10 cellular contexts compared by ENCODE assay signal in the genomic region with DNA sequence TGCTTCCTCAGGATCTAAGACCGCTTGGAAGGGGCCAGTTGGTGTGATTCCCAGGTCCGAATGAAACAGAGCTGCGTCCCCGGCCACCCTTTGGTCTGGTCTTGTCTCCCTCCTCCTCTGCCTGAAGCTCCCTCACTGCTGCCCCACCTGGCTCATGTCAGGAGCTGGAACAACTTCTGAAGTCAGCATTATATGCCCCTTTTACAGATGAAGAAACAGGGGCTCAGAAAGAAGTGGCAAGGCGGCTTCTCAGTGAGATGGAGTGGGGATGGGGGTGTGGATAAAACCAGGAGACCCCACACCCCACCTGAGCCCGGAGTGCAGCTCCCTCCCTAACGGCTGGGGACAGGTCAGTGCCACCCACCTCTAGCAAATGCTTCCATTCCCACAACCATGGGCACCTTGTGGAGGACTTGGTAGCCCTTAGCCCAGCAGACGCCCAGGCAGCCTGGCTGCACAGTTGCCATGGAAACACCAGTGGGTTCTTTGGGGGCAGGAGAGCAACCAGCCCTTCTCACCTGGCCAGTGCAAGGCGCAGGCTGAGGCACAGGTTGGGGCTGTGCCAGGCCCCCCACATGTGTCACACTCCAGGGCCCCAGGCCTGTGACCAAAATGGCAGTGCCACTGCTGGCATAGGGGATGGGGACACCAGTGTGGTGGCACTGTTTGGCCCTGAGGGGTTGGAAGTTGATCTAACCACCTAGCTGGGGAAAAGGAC. TPM values are rescaled to one million over a fixed set of nuclear protein-coding genes. Genes with fewer than 3 reads are reported as not detected.
DNase-seq lines count a peak whose midpoint lies in the region; ATAC-seq and TF ChIP-seq lines count a peak whose summit lies in the region.
"Had no signal": no experiment of that assay in that cellular context is flagged by ENCODE, and none has a peak within 500 bp of the region (broad histone marks: within the 10 kb centered on the region; RNA-seq: fewer than 3 reads in every experiment).

No MANE protein-coding gene starts in this region.

- H3K4me3 ChIP-seq in GM06990 (replicated peaks; ENCODE audit: low read depth, low read length) = no peak overlapping the region
- no peak overlapping the region for H3K4me3 ChIP-seq in Peyer's patch
- no peak overlapping the region for H3K4me3 ChIP-seq in epithelial cell of esophagus (ENCODE audit: low read length)
- H3K4me3 ChIP-seq in psoas muscle = no peak overlapping the region

- H3K36me3 ChIP-seq in GM06990 (ENCODE audit: control insufficient read depth, insufficient read depth, low read length) (no peaks in the 10 kb centered on the region), Peyer's patch (no peaks in the 10 kb centered on the region), psoas muscle (ENCODE audit: insufficient read depth in 1 of 2, low read depth in 1 of 2) (no peaks in the 10 kb centered on the region)

- DNase-seq in GM06990 (ENCODE audit: extremely low read depth, insufficient read length) (no peak), Peyer's patch (no peak), epithelial cell of esophagus (ENCODE audit: low read depth) (no peak), psoas muscle (no peak), hepatic stellate cell (ENCODE audit: low spot score) (no peak), HuH-7 (ENCODE audit: low spot score) (no peak), ecto neural progenitor cell (ENCODE audit: low spot score) (no peak), H4 (ENCODE audit: low spot score) (no peak)
- DNase-seq: activated CD8-positive, alpha-beta memory T cell treated with anti-CD3 and anti-CD28 coated beads, Interleukin-2, amount 50 U/mL, for 48 hours; NCI-H226 had no signal

- no peak for ATAC-seq in psoas muscle

- H3K27ac ChIP-seq in Peyer's patch = peak overlapping the region in 3 of 4 donors; percentile 36 to 89 (median 57)
- peak overlapping the region; percentile 53 for H3K27ac ChIP-seq in psoas muscle

- TF ChIP-seq CTCF in GM06990 (IDR thresholded peaks at IDR 0.05; ENCODE audit: insufficient read depth, low read length, poor library complexity, severe bottlenecking) (peak; percentile 6), Peyer's patch (IDR thresholded peaks at IDR 0.05) (no peak), epithelial cell of esophagus (IDR thresholded peaks at IDR 0.05; ENCODE audit: insufficient read depth, low read depth, low read length, missing control alignments) (peak; percentile 11), psoas muscle (IDR thresholded peaks at IDR 0.05) (no peak)

- no peaks in the 10 kb centered on the region for H3K27me3 ChIP-seq in GM06990 (replicated peaks; ENCODE audit: control insufficient read depth, insufficient read depth, low read length)
- H3K27me3 ChIP-seq in Peyer's patch = no peaks in the 10 kb centered on the region
- peaks cover 0 to 3% (median 0%) of the 10 kb centered on the region in 3 donors for H3K27me3 ChIP-seq in psoas muscle (ENCODE audit: insufficient read depth in 3 of 3, low read length in 2 of 3)

- WGBS in psoas muscle, 3 donors = 89 to 91% (median 90%) methylated on average over 9 of the region's 9 CpGs

- no peaks in the 10 kb centered on the region for H3K9me3 ChIP-seq in Peyer's patch
- no peaks in the 10 kb centered on the region for H3K9me3 ChIP-seq in psoas muscle

- intact Hi-C loops in psoas muscle (cut with DNase I) = no loop called here

- TF ChIP-seq POLR2A in Peyer's patch (IDR thresholded peaks at IDR 0.05) = no peak

- H3K4me1 ChIP-seq in Peyer's patch = peaks cover 5 to 86% (median 30%) of the 10 kb centered on the region in 4 donors
- peaks cover 30% of the 10 kb centered on the region for H3K4me1 ChIP-seq in psoas muscle

RNA-seq across cellular contexts. Expression of a gene that starts 31.9 kb away (rescaled TPM):
- total RNA-seq in Peyer's patch (100 to 1,000 TPM; 105 to 122 (median 112) TPM), psoas muscle (10 to 100 TPM; 12.3 to 24.9 (median 19.0) TPM)
- 10 to 100 TPM; 12.2 to 14.6 (median 13.2) TPM for polyA plus RNA-seq in psoas muscle
- 55.2 and 64.7 TPM in 2 replicates for total RNA-seq in H4 (2014; rRNA removed; shearing (Covaris generic))

Comparison
In these comparisons a context has a peak if more than half of its experiments do, and no peak if none do; other contexts are left out.
1. CTCF ChIP-seq: peak in GM06990 (single experiment) and epithelial cell of esophagus (single experiment); none in Peyer's patch (0 of 6) and psoas muscle (single experiment).